Comparison of ENCODE assay signal across 1 cellular context in genomic region chr17:82064433-82065192, GRCh38.
A peak's percentile ranks its signal among the peaks of the same experiment; 100 is the strongest.
TF ChIP-seq lines count a peak whose summit lies in the region.

No MANE protein-coding gene starts in this region.

TF ChIP-seq in HepG2, 621 proteins besides CTCF, POLR2A, EP300 and RAD21 (continued from another document):
- TF ChIP-seq RNF2 (conservative IDR thresholded peaks at IDR 0.05; ENCODE audit: low read depth) (peak; percentile 60; the same call in 1 of the 2 replicates), NAIF1 (CRISPR knock-in tag; IDR thresholded peaks at IDR 0.05; ENCODE audit: borderline replicate concordance) (no peak), MAX (IDR thresholded peaks at IDR 0.05) (peak; percentile 87), NFE2L1 (CRISPR knock-in tag; IDR thresholded peaks at IDR 0.05; ENCODE audit: borderline replicate concordance) (0 out of 2 replicates have a peak, but pooled peaks have one; percentile 9), ZNF564 (CRISPR knock-in tag; IDR thresholded peaks at IDR 0.05) (peak; percentile 10; the same call in 1 of the 2 replicates), ZNF501 (CRISPR knock-in tag; IDR thresholded peaks at IDR 0.05) (peak; percentile 57; the same call in 1 of the 2 replicates), ZZZ3 (CRISPR knock-in tag; IDR thresholded peaks at IDR 0.05; ENCODE audit: borderline replicate concordance) (0 out of 2 replicates have a peak, but pooled peaks have one; percentile 53), FOXK2 (IDR thresholded peaks at IDR 0.05) (no peak), CC2D1A (CRISPR knock-in tag; IDR thresholded peaks at IDR 0.05) (0 out of 2 replicates have a peak, but pooled peaks have one; percentile 9), ATF7-NPFF (CRISPR knock-in tag; IDR thresholded peaks at IDR 0.05; ENCODE audit: low read depth) (0 out of 2 replicates have a peak, but pooled peaks have one; percentile 18), RBFOX2 (IDR thresholded peaks at IDR 0.05; ENCODE audit: low read depth, low read length) (peak; percentile 77), ZNF350 (CRISPR knock-in tag; IDR thresholded peaks at IDR 0.05; ENCODE audit: borderline replicate concordance, low read depth) (peak; percentile 16; the same call in 1 of the 2 replicates), HNRNPLL (IDR thresholded peaks at IDR 0.05; ENCODE audit: low read depth, low read length, poor library complexity, severe bottlenecking) (peak; percentile 33), FOXM1 (CRISPR knock-in tag; IDR thresholded peaks at IDR 0.05) (0 out of 2 replicates have a peak, but pooled peaks have one; percentile 64), SP1 (IDR thresholded peaks at IDR 0.05) (no peak), SP1 (CRISPR knock-in tag; IDR thresholded peaks at IDR 0.05) (0 out of 2 replicates have a peak, but pooled peaks have one; percentile 21)
